In the genomic region with DNA sequence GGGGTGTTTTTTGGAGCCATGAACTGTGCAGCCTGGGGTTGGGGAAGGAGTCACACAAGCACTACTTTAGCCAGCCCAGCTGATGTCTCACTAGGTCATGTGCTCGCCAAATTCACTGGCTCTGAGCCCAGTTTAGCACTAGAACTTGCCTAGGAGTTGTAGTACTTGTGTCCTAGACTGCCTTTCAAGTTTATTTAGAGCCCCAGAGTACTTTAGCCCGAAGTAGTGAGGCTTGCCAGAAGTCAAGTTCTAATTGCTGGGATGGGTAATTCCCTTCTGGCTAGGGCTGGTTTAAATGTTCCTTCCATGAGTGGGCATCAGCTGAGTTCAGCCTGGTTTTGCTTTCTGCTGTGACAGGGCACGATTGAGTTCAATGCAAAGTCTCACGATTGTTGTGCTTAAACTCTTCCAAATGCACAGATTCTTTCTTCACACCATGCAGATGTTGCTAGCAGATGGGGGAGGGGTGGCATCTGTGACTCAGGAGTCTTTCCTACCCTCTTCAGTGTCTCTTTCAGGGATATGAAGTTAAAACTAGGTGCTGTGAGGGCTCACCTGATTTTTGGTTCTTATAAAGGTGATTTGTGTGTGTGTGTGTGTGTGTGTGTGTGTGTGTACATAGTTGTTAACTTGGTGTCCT, we compare ENCODE assay signal across 9 cellular contexts.
DNase-seq lines count a peak whose midpoint lies in the region; ATAC-seq, FAIRE-seq and TF ChIP-seq lines count a peak whose summit lies in the region.
"Had no signal": no experiment of that assay in that cellular context is flagged by ENCODE, and none has a peak within 500 bp of the region (broad histone marks: within the 10 kb centered on the region; RNA-seq: fewer than 3 reads in every experiment).

No MANE protein-coding gene starts in this region.

- no peak for DNase-seq in A549 (ENCODE audit: low read depth in 1 of 2, low spot score in 1 of 2)
- peak; percentile 6 for DNase-seq in MV-4-11 (lab: John Stamatoyannopoulos, UW)
- DNase-seq in central memory CD4-positive, alpha-beta T cell: no peak
- DNase-seq in superior temporal gyrus (ENCODE audit: extremely low spot score): no peak
- no peak for DNase-seq in A673 (ENCODE audit: low spot score)
- DNase-seq: NCI-H69 had no signal

- no peaks in the 10 kb centered on the region for H3K9me3 ChIP-seq in A549
- H3K9me3 ChIP-seq in muscle layer of duodenum (ENCODE audit: control insufficient read depth in 1 of 2, low read length in 2 of 2): no peaks in the 10 kb centered on the region
- H3K9me3 ChIP-seq in A673 (ENCODE audit: low read depth, low read length, poor library complexity, severe bottlenecking): peaks cover 4% of the 10 kb centered on the region

- no TSS peak for BruUV-seq in A673 (replicated peaks; lab: Mats Ljungman, UMichigan)

- FAIRE-seq in A549 (lab: Jason Lieb, UNC): no peak

- H3K4me3 ChIP-seq in A549 (no peak overlapping the region), muscle layer of duodenum (ENCODE audit: low read depth in 1 of 2, low read length in 2 of 2) (no peak overlapping the region), A673 (ENCODE audit: low read depth, low read length, poor library complexity, severe bottlenecking) (no peak overlapping the region)

- H3K27me3 ChIP-seq in muscle layer of duodenum (ENCODE audit: low read depth, low read length): no peaks in the 10 kb centered on the region
- H3K27me3 ChIP-seq in A673 (replicated peaks; ENCODE audit: insufficient read depth, low read depth, low read length, poor library complexity): no peaks in the 10 kb centered on the region

- peaks cover 8% of the 10 kb centered on the region; the same call in 2 of the 3 replicates for H3K4me1 ChIP-seq in A549
- peaks cover 4 to 13% of the 10 kb centered on the region in 2 donors for H3K4me1 ChIP-seq in muscle layer of duodenum (ENCODE audit: control insufficient read depth in 1 of 2, insufficient read depth in 2 of 2, low read length in 2 of 2)
- peaks cover 5% of the 10 kb centered on the region for H3K4me1 ChIP-seq in A673 (ENCODE audit: insufficient read depth, low read length, poor library complexity, severe bottlenecking)

- no peak for TF ChIP-seq POLR2A in A549 (IDR thresholded peaks at IDR 0.05; ENCODE audit: low read length)

- CTCF ChIA-PET in A549 (lab: Yijun Ruan, JAX) (interaction anchor here (0.9 to 2.3 kb wide), 2 partner anchors 19 to 26 kb away, joined by 3 to 10 read pairs; no protein-coding TSS in a partner anchor), A673 (lab: Charles Lee) (no interaction called here)

- TF ChIP-seq CTCF in A549 (IDR thresholded peaks at IDR 0.05) (no peak), A673 (conservative IDR thresholded peaks at IDR 0.05; ENCODE audit: low read depth, low read length) (no peak)

- intact Hi-C loops in A673 (cut with micrococcal nuclease; ENCODE audit: unreplicated experiment): no loop called here

- ATAC-seq in A549 (no peak), esophagus mucosa (peak; percentile 95), GM21723 (IDR thresholded peaks at IDR 0.05; ENCODE audit: unreplicated experiment) (no peak)

- no peak for TF ChIP-seq RAD21 in A549 (conservative IDR thresholded peaks at IDR 0.05 in 1 of 2, IDR thresholded peaks at IDR 0.05 in 1 of 2)

- H3K4me2 ChIP-seq in A549: 0 out of 3 replicates have a peak overlapping the region, but pooled peaks have one; percentile 1

- H3K36me3 ChIP-seq in muscle layer of duodenum (ENCODE audit: control insufficient read depth in 1 of 2, insufficient read depth in 2 of 2, low read length in 2 of 2) (no peaks in the 10 kb centered on the region), A673 (ENCODE audit: insufficient read depth, low read length, poor library complexity, severe bottlenecking) (no peaks in the 10 kb centered on the region)

- peak overlapping the region in 1 of 2 experiments; percentile 64; a peak in 3 of 6 replicates for H3K27ac ChIP-seq in A549
- H3K27ac ChIP-seq in muscle layer of duodenum (ENCODE audit: low read length): peak overlapping the region; percentile 39
- H3K27ac ChIP-seq in A673 (ENCODE audit: low read depth, low read length, poor library complexity, severe bottlenecking): no peak overlapping the region

- 42% methylated on average over 4 of the region's 4 CpGs for WGBS in A549 (ENCODE audit: missing lambda C conversion rate)

- POLR2A ChIA-PET in A549 (lab: Yijun Ruan, JAX) (no interaction called here), A673 (lab: Charles Lee; ENCODE audit: low non-redundant PET) (interaction anchor here (0.6 kb wide), 1 partner anchor 25 kb away, joined by 4 read pairs; no protein-coding TSS in a partner anchor)

- TF ChIP-seq EP300 in A549 (IDR thresholded peaks at IDR 0.05): no peak

TF ChIP-seq in A549, 52 proteins besides CTCF, POLR2A, EP300 and RAD21:
- TF ChIP-seq EHMT2 (IDR thresholded peaks at IDR 0.05; ENCODE audit: low read depth) (no peak), ESRRA (IDR thresholded peaks at IDR 0.05; ENCODE audit: borderline replicate concordance, low read length) (no peak)
